ENCODE assay signal across 12 cellular contexts in the genomic region with DNA sequence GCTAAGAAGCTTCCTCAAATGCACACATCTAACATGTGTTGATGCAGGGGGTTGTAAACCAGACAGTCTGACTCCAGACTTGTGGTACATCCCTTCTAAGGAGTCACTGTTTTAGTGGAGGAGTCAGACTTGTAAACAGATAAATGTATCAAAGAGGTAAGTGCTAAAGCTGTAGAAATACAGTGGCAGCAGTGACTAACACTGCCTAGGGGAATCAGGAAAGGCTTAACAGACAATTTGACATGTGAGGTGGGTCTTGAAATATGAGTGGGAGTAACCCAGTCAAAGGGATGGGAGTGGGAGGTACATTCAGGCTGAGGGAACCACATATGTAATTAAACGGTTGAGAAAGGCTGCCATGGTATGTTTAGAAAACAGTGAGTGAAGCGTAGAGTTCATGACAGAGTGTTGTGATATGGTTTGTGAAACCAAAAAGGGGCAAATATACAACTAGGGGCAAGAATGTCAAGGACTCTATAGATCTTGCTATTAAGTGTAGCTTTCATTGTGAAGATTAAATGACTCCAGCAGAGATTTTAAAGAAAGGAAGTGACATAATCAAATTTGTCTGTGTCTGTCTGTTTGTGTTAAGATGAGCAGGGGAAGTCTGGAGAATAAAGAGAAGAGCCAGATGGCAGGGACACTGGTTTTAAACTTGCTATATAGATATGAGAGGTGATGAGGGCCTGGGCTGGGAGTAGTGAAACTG. TPM values are rescaled to one million over a fixed set of nuclear protein-coding genes. Genes with fewer than 3 reads are reported as not detected.
DNase-seq lines count a peak whose midpoint lies in the region; ATAC-seq and TF ChIP-seq lines count a peak whose summit lies in the region.
"Had no signal": no experiment of that assay in that cellular context is flagged by ENCODE, and none has a peak within 500 bp of the region (broad histone marks: within the 10 kb centered on the region; RNA-seq: fewer than 3 reads in every experiment).

No MANE protein-coding gene starts in this region.

- in situ Hi-C loops in SK-MEL-5 (cut with HindIII; ENCODE audit: low pct_unique_long_range_greater_than_20kb, low sequenced_read_pairs): no loop called here

- no peaks in the 10 kb centered on the region for H3K27me3 ChIP-seq in foreskin keratinocyte

- DNase-seq in NCI-H82 (lab: John Stamatoyannopoulos, UW) (peak; percentile 42), NCI-H82 treated with DMSO at 0.1 percent for 48 hours (lab: John Stamatoyannopoulos, UW; ENCODE audit: unreplicated experiment) (no peak), SK-MEL-5 (ENCODE audit: low read depth, low spot score) (peak; percentile 3), foreskin keratinocyte (peak; percentile 59 to 70), ureter (ENCODE audit: low spot score) (no peak)
- no peak for DNase-seq in stimulated activated naive CD8-positive, alpha-beta T cell treated with anti-CD3 and anti-CD28 coated beads, Interleukin-15, Interleukin-2, amounts not matched to agents 100 U/mL and 50 U/mL, for 24 hours
- no peak for DNase-seq in stimulated activated CD4-positive, alpha-beta T cell treated with anti-CD3 and anti-CD28 coated beads, Interleukin-1b, Interleukin-23, amount 100 ng/mL, for 48 hours
- DNase-seq: activated CD4-positive, alpha-beta memory T cell treated with anti-CD3 and anti-CD28 coated beads for 36 hours; left ventricle myocardium superior; NCI-H1092; posterior cingulate gyrus had no signal

- peaks cover 51% of the 10 kb centered on the region for H3K4me1 ChIP-seq in foreskin keratinocyte

- no peak for TF ChIP-seq CTCF in foreskin keratinocyte (conservative IDR thresholded peaks at IDR 0.05)

- H3K27ac ChIP-seq in foreskin keratinocyte: no peak overlapping the region

- ATAC-seq in foreskin keratinocyte (peak; percentile 85), GM18867 (IDR thresholded peaks at IDR 0.05; ENCODE audit: unreplicated experiment) (no peak)
- peak; percentile 12 for ATAC-seq in stimulated activated naive CD8-positive, alpha-beta T cell treated with anti-CD3 and anti-CD28 coated beads, Interleukin-15, Interleukin-2, amounts not matched to agents 100 U/mL and 50 U/mL, for 24 hours
- ATAC-seq: left ventricle myocardium superior had no signal

RNA-seq across cellular contexts. Expression of a gene that starts 11.2 kb away (rescaled TPM):
- total RNA-seq in SK-MEL-5 (2014; rRNA removed; shearing (Covaris generic)): 24.2 and 24.8 TPM in 2 replicates
- 13.0 and 19.3 TPM in 2 replicates for polyA plus RNA-seq in SK-MEL-5 (2015; cell fraction: cytosol; rRNA removed)
- polyA plus RNA-seq in SK-MEL-5 (2015; cell fraction: nucleus; rRNA removed): 15.4 and 18.1 TPM in 2 replicates
- total RNA-seq in foreskin keratinocyte: 89.9 and 117 TPM in 2 replicates
- 27.6 and 30.0 TPM in 2 replicates for polyA plus RNA-seq in foreskin keratinocyte
- total RNA-seq in ureter: 67.6 TPM

Comparison
In these comparisons a context has a peak if more than half of its experiments do, and no peak if none do; other contexts are left out.
1. DNase-seq: peak in NCI-H82 (single experiment), SK-MEL-5 (single experiment) and foreskin keratinocyte (2 of 2); none in NCI-H82 treated with DMSO at 0.1 percent for 48 hours (single experiment), stimulated activated naive CD8-positive, alpha-beta T cell treated with anti-CD3 and anti-CD28 coated beads, Interleukin-15, Interleukin-2, amounts not matched to agents 100 U/mL and 50 U/mL, for 24 hours (single experiment), stimulated activated CD4-positive, alpha-beta T cell treated with anti-CD3 and anti-CD28 coated beads, Interleukin-1b, Interleukin-23, amount 100 ng/mL, for 48 hours (single experiment) and ureter (single experiment).